In genomic region chr6:53346049-53346448, GRCh38 we compare ENCODE assay signal across 8 cellular contexts. TPM values are rescaled to one million over a fixed set of nuclear protein-coding genes. Genes with fewer than 3 reads are reported as not detected.
DNase-seq lines count a peak whose midpoint lies in the region; ATAC-seq and TF ChIP-seq lines count a peak whose summit lies in the region.
"Not testable (repeated sequence)": the region's sequence is repeated elsewhere in the genome, so short reads cannot be mapped to it uniquely, and the experiment has no call there.
"Had no signal": no experiment of that assay in that cellular context is flagged by ENCODE, and none has a peak within 500 bp of the region (broad histone marks: within the 10 kb centered on the region; RNA-seq: fewer than 3 reads in every experiment).

No MANE protein-coding gene starts in this region.

- POLR2A ChIA-PET in activated CD8-positive, alpha-beta T cell treated with anti-CD3 and anti-CD28 coated beads, Interleukin-2, amount 10 ng/mL, durations not matched to agents 7 days and 5 days (lab: Charles Lee): interaction anchor here (2.5 to 8.2 kb wide), 4 partner anchors 9 to 36 kb away, joined by 6 to 122 read pairs (median 44); no protein-coding TSS in a partner anchor
- POLR2A ChIA-PET in naive thymus-derived CD8-positive, alpha-beta T cell (lab: Charles Lee): interaction anchor here (2.9 to 3.5 kb wide), 3 partner anchors 9 to 55 kb away, joined by 20 to 75 read pairs (median 33); no protein-coding TSS in a partner anchor

- not testable (repeated sequence) for H3K27ac ChIP-seq in DOHH2 (ENCODE audit: low read depth, low read length)

- peaks cover 21% of the 10 kb centered on the region for H3K36me3 Mint-ChIP-seq in T-helper 1 cell treated with Interleukin-12 subunit alpha and Interleukin-12 subunit beta and Interleukin-4 antibody, amounts not matched to agents 30 μg/mL and 1 μg/mL, for 36 hours (ENCODE audit: low read depth)
- H3K36me3 Mint-ChIP-seq in activated CD8-positive, alpha-beta T cell treated with anti-CD3 and anti-CD28 coated beads, Interleukin-2, amount 10 ng/mL, durations not matched to agents 7 days and 5 days (ENCODE audit: low read depth): peaks cover 36% of the 10 kb centered on the region
- not testable (repeated sequence) for H3K36me3 Mint-ChIP-seq in activated naive CD8-positive, alpha-beta T cell; naive thymus-derived CD8-positive, alpha-beta T cell
- H3K36me3 Mint-ChIP-seq in central memory CD8-positive, alpha-beta T cell (ENCODE audit: insufficient read depth): peaks cover 37% of the 10 kb centered on the region
- peaks cover 20% of the 10 kb centered on the region for H3K36me3 Mint-ChIP-seq in stimulated activated effector memory CD8-positive, alpha-beta T cell treated with anti-CD3 and anti-CD28 coated beads, Interleukin-12 subunit alpha, Interleukin-12 subunit beta, amount 100 ng/mL, for 72 hours

- CTCF ChIA-PET in activated CD8-positive, alpha-beta T cell treated with anti-CD3 and anti-CD28 coated beads, Interleukin-2, amount 10 ng/mL, durations not matched to agents 7 days and 5 days (lab: Charles Lee): interaction anchor here (1.6 to 3.2 kb wide), 6 partner anchors 9 to 65 kb away, joined by 3 to 39 read pairs (median 6); no protein-coding TSS in a partner anchor

- H3K36me3 ChIP-seq in DOHH2 (ENCODE audit: control insufficient read depth, low read length): peaks cover 60% of the 10 kb centered on the region

- H3K4me1 Mint-ChIP-seq in T-helper 1 cell treated with Interleukin-12 subunit alpha and Interleukin-12 subunit beta and Interleukin-4 antibody, amounts not matched to agents 30 μg/mL and 1 μg/mL, for 36 hours (ENCODE audit: low read depth): peaks cover 62% of the 10 kb centered on the region
- H3K4me1 Mint-ChIP-seq in activated CD8-positive, alpha-beta T cell treated with anti-CD3 and anti-CD28 coated beads, Interleukin-2, amount 10 ng/mL, durations not matched to agents 7 days and 5 days (ENCODE audit: low read depth): peaks cover 67% of the 10 kb centered on the region
- peaks cover 75% of the 10 kb centered on the region for H3K4me1 Mint-ChIP-seq in activated naive CD8-positive, alpha-beta T cell (ENCODE audit: low read depth)
- peaks cover 74% of the 10 kb centered on the region for H3K4me1 Mint-ChIP-seq in central memory CD8-positive, alpha-beta T cell
- H3K4me1 Mint-ChIP-seq in naive thymus-derived CD8-positive, alpha-beta T cell: peaks cover 40 to 73% (median 70%) of the 10 kb centered on the region in 4 donors
- H3K4me1 Mint-ChIP-seq in stimulated activated effector memory CD8-positive, alpha-beta T cell treated with anti-CD3 and anti-CD28 coated beads, Interleukin-12 subunit alpha, Interleukin-12 subunit beta, amount 100 ng/mL, for 72 hours: peaks cover 61% of the 10 kb centered on the region

- H3K9me3 ChIP-seq in DOHH2 (ENCODE audit: control insufficient read depth, insufficient read depth, low read length): not testable (repeated sequence)

- H3K79me2 ChIP-seq in DOHH2 (ENCODE audit: control insufficient read depth, low read length): peaks cover 86% of the 10 kb centered on the region

- peaks cover 32% of the 10 kb centered on the region for H4K20me1 ChIP-seq in DOHH2 (ENCODE audit: control insufficient read depth, insufficient read depth, low read depth, low read length)

- peak overlapping the region; percentile 95 for H3K4me3 Mint-ChIP-seq in T-helper 1 cell treated with Interleukin-12 subunit alpha and Interleukin-12 subunit beta and Interleukin-4 antibody, amounts not matched to agents 30 μg/mL and 1 μg/mL, for 36 hours
- peak overlapping the region; percentile 96 for H3K4me3 Mint-ChIP-seq in activated CD8-positive, alpha-beta T cell treated with anti-CD3 and anti-CD28 coated beads, Interleukin-2, amount 10 ng/mL, durations not matched to agents 7 days and 5 days
- H3K4me3 Mint-ChIP-seq in activated naive CD8-positive, alpha-beta T cell: peak overlapping the region; percentile 97
- H3K4me3 Mint-ChIP-seq in central memory CD8-positive, alpha-beta T cell: peak overlapping the region; percentile 91
- peak overlapping the region in 8 of 10 donors; percentile 88 to 98 (median 96) for H3K4me3 Mint-ChIP-seq in naive thymus-derived CD8-positive, alpha-beta T cell
- peak overlapping the region; percentile 84 for H3K4me3 Mint-ChIP-seq in stimulated activated effector memory CD8-positive, alpha-beta T cell treated with anti-CD3 and anti-CD28 coated beads, Interleukin-12 subunit alpha, Interleukin-12 subunit beta, amount 100 ng/mL, for 72 hours

- ATAC-seq in activated CD8-positive, alpha-beta T cell treated with anti-CD3 and anti-CD28 coated beads, Interleukin-2, amount 10 ng/mL, durations not matched to agents 7 days and 5 days; central memory CD8-positive, alpha-beta T cell (replicated peaks; ENCODE audit: extremely low read depth, poor library complexity, severe bottlenecking); naive thymus-derived CD8-positive, alpha-beta T cell; stimulated activated effector memory CD8-positive, alpha-beta T cell treated with anti-CD3 and anti-CD28 coated beads, Interleukin-12 subunit alpha, Interleukin-12 subunit beta, amount 100 ng/mL, for 72 hours: not testable (repeated sequence)

- not testable (repeated sequence) for H3K9me2 ChIP-seq in DOHH2 (replicated peaks; ENCODE audit: control insufficient read depth, low read length)

- DNase-seq in activated CD8-positive, alpha-beta T cell treated with anti-CD3 and anti-CD28 coated beads, Interleukin-2, amount 10 ng/mL, durations not matched to agents 7 days and 5 days; central memory CD8-positive, alpha-beta T cell (ENCODE audit: low spot score in 2 of 2); naive thymus-derived CD8-positive, alpha-beta T cell; stimulated activated effector memory CD8-positive, alpha-beta T cell treated with anti-CD3 and anti-CD28 coated beads, Interleukin-12 subunit alpha, Interleukin-12 subunit beta, amount 100 ng/mL, for 72 hours (ENCODE audit: low spot score in 2 of 2): not testable (repeated sequence)

- not testable (repeated sequence) for TF ChIP-seq CTCF in DOHH2 (IDR thresholded peaks at IDR 0.05; ENCODE audit: low read depth, low read length, poor library complexity, severe bottlenecking)

- H3K27me3 Mint-ChIP-seq in T-helper 1 cell treated with Interleukin-12 subunit alpha and Interleukin-12 subunit beta and Interleukin-4 antibody, amounts not matched to agents 30 μg/mL and 1 μg/mL, for 36 hours (ENCODE audit: low read depth); activated CD8-positive, alpha-beta T cell treated with anti-CD3 and anti-CD28 coated beads, Interleukin-2, amount 10 ng/mL, durations not matched to agents 7 days and 5 days (ENCODE audit: low read depth); activated naive CD8-positive, alpha-beta T cell; central memory CD8-positive, alpha-beta T cell; naive thymus-derived CD8-positive, alpha-beta T cell: not testable (repeated sequence)

- H3F3A ChIP-seq in DOHH2 (ENCODE audit: control insufficient read depth, insufficient read depth): not testable (repeated sequence)

- not testable (repeated sequence) for H3K9me3 Mint-ChIP-seq in T-helper 1 cell treated with Interleukin-12 subunit alpha and Interleukin-12 subunit beta and Interleukin-4 antibody, amounts not matched to agents 30 μg/mL and 1 μg/mL, for 36 hours; activated CD8-positive, alpha-beta T cell treated with anti-CD3 and anti-CD28 coated beads, Interleukin-2, amount 10 ng/mL, durations not matched to agents 7 days and 5 days (ENCODE audit: insufficient read depth); activated naive CD8-positive, alpha-beta T cell (ENCODE audit: low read depth); central memory CD8-positive, alpha-beta T cell; naive thymus-derived CD8-positive, alpha-beta T cell; stimulated activated effector memory CD8-positive, alpha-beta T cell treated with anti-CD3 and anti-CD28 coated beads, Interleukin-12 subunit alpha, Interleukin-12 subunit beta, amount 100 ng/mL, for 72 hours

- peak overlapping the region; percentile 87; the same call in 1 of the 2 replicates for H3K4me2 ChIP-seq in DOHH2 (ENCODE audit: low read length)

- not testable (repeated sequence) for H3K27me3 ChIP-seq in DOHH2 (ENCODE audit: control insufficient read depth, low read length)

- peak overlapping the region; percentile 96 for H3K27ac Mint-ChIP-seq in T-helper 1 cell treated with Interleukin-12 subunit alpha and Interleukin-12 subunit beta and Interleukin-4 antibody, amounts not matched to agents 30 μg/mL and 1 μg/mL, for 36 hours
- H3K27ac Mint-ChIP-seq in activated CD8-positive, alpha-beta T cell treated with anti-CD3 and anti-CD28 coated beads, Interleukin-2, amount 10 ng/mL, durations not matched to agents 7 days and 5 days: peak overlapping the region; percentile 44
- peak overlapping the region; percentile 89 for H3K27ac Mint-ChIP-seq in activated naive CD8-positive, alpha-beta T cell
- H3K27ac Mint-ChIP-seq in central memory CD8-positive, alpha-beta T cell (ENCODE audit: low read depth): peak overlapping the region; percentile 97
- H3K27ac Mint-ChIP-seq in naive thymus-derived CD8-positive, alpha-beta T cell: peak overlapping the region in 9 of 10 donors; percentile 30 to 98 (median 95)
- H3K27ac Mint-ChIP-seq in stimulated activated effector memory CD8-positive, alpha-beta T cell treated with anti-CD3 and anti-CD28 coated beads, Interleukin-12 subunit alpha, Interleukin-12 subunit beta, amount 100 ng/mL, for 72 hours: peak overlapping the region; percentile 90

- H3K4me1 ChIP-seq in DOHH2 (ENCODE audit: control insufficient read depth, low read length): peaks cover 69% of the 10 kb centered on the region

- not testable (repeated sequence) for H3K4me3 ChIP-seq in DOHH2 (ENCODE audit: low read length)

RNA-seq across cellular contexts. Expression of gene ELOVL5, which starts 2.7 kb away (rescaled TPM):
- total RNA-seq in activated CD8-positive, alpha-beta T cell treated with anti-CD3 and anti-CD28 coated beads, Interleukin-2, amount 10 ng/mL, durations not matched to agents 7 days and 5 days: 100 to 1,000 TPM; 116 TPM
- 10 to 100 TPM; 59.4 to 67.4 TPM for total RNA-seq in naive thymus-derived CD8-positive, alpha-beta T cell
- 10 to 100 TPM; 32.5 to 38.1 (median 33.0) TPM for polyA plus RNA-seq in naive thymus-derived CD8-positive, alpha-beta T cell
- total RNA-seq: HT-29 had no signal

Comparison
In these comparisons a context has a peak if more than half of its experiments do, and no peak if none do; other contexts are left out.
1. H3K27ac Mint-ChIP-seq: peak in every context shown above with its lines; median percentile 97 in central memory CD8-positive, alpha-beta T cell; 96 in T-helper 1 cell treated with Interleukin-12 subunit alpha and Interleukin-12 subunit beta and Interleukin-4 antibody, amounts not matched to agents 30 μg/mL and 1 μg/mL, for 36 hours; 95 in naive thymus-derived CD8-positive, alpha-beta T cell; 90 in stimulated activated effector memory CD8-positive, alpha-beta T cell treated with anti-CD3 and anti-CD28 coated beads, Interleukin-12 subunit alpha, Interleukin-12 subunit beta, amount 100 ng/mL, for 72 hours; 89 in activated naive CD8-positive, alpha-beta T cell; 44 in activated CD8-positive, alpha-beta T cell treated with anti-CD3 and anti-CD28 coated beads, Interleukin-2, amount 10 ng/mL, durations not matched to agents 7 days and 5 days.